In genomic region chr15:50209804-50210203, GRCh38 we compare ENCODE assay signal across 15 cellular contexts. TPM values are rescaled to one million over a fixed set of nuclear protein-coding genes. Genes with fewer than 3 reads are reported as not detected.
DNase-seq lines count a peak whose midpoint lies in the region; ATAC-seq and TF ChIP-seq lines count a peak whose summit lies in the region.
"Had no signal": no experiment of that assay in that cellular context is flagged by ENCODE, and none has a peak within 500 bp of the region (broad histone marks: within the 10 kb centered on the region; RNA-seq: fewer than 3 reads in every experiment).

No MANE protein-coding gene starts in this region.

- H3K4ac ChIP-seq in trophoblast cell (ENCODE audit: low read depth, low read length) = no peak overlapping the region

- ATAC-seq in WTC11 (no peak), HG03025 (IDR thresholded peaks at IDR 0.05; ENCODE audit: low FRiP score, unreplicated experiment) (no peak), HG02623 (IDR thresholded peaks at IDR 0.05; ENCODE audit: unreplicated experiment) (no peak)

- peak overlapping the region; percentile 85 for H4K91ac ChIP-seq in trophoblast cell (ENCODE audit: low read depth, low read length)

- H3K4me1 Mint-ChIP-seq in WTC11 = peaks cover 8% of the 10 kb centered on the region; the same call in 1 of the 2 replicates
- H3K4me1 Mint-ChIP-seq: CD4-positive, alpha-beta memory T cell had no signal

- no peak overlapping the region for H3K4me2 ChIP-seq in trophoblast cell (ENCODE audit: low read length)

- H3K9me3 ChIP-seq in esophagus squamous epithelium (peaks cover 0 to 9% (median 9%) of the 10 kb centered on the region in 3 donors), trophoblast cell (ENCODE audit: insufficient read depth, low read depth, low read length) (no peaks in the 10 kb centered on the region)
- H3K9me3 ChIP-seq: BE2C, SJSA1 had no signal

- H3K4me1 ChIP-seq in esophagus squamous epithelium = peaks cover 4 to 20% (median 13%) of the 10 kb centered on the region in 3 donors
- H3K4me1 ChIP-seq in trophoblast cell (ENCODE audit: control insufficient read depth in 1 of 2, insufficient read depth in 2 of 2, low read length in 2 of 2) = peaks cover 13 to 14% of the 10 kb centered on the region in 2 experiments
- H3K4me1 ChIP-seq: BE2C, SJSA1 had no signal

- H3K79me2 ChIP-seq in trophoblast cell (ENCODE audit: control insufficient read depth, insufficient read depth, low read length, poor library complexity) = peaks cover 2% of the 10 kb centered on the region

- H3K79me1 ChIP-seq in trophoblast cell (ENCODE audit: low read length) = peaks cover 8% of the 10 kb centered on the region

- no peak overlapping the region for H3K4me3 Mint-ChIP-seq in WTC11
- H3K4me3 Mint-ChIP-seq: CD4-positive, alpha-beta memory T cell had no signal

- no peak overlapping the region for H3K23ac ChIP-seq in trophoblast cell (ENCODE audit: low read length)

- WGBS in esophagus squamous epithelium, 2 donors = 55 to 58% methylated on average over 4 of the region's 4 CpGs
- no CpG with 5 or more reads among the region's 4 CpGs for WGBS in trophoblast cell (ENCODE audit: extremely low coverage, insufficient coverage, insufficient read length)

- H3K27ac ChIP-seq in esophagus squamous epithelium (peak overlapping the region in 3 of 4 donors; percentile 65 to 71 (median 69)), trophoblast cell (ENCODE audit: low read depth, low read length) (peak overlapping the region; percentile 60), dorsolateral prefrontal cortex (no peak overlapping the region)
- H3K27ac ChIP-seq: SJSA1 had no signal

- H3K27me3 Mint-ChIP-seq in WTC11 (ENCODE audit: low read depth) = no peaks in the 10 kb centered on the region

- H3K4me3 ChIP-seq in esophagus squamous epithelium (no peak overlapping the region), trophoblast cell (ENCODE audit: low read depth, low read length) (no peak overlapping the region), dorsolateral prefrontal cortex (no peak overlapping the region)
- H3K4me3 ChIP-seq: SJSA1 had no signal

- CTCF ChIA-PET in WTC11 (lab: Charles Lee) = interaction anchor here (0.9 kb wide), 1 partner anchor 82 kb away, joined by 3 read pairs; no protein-coding TSS in a partner anchor

- TF ChIP-seq CTCF in WTC11 (IDR thresholded peaks at IDR 0.05) (no peak), esophagus squamous epithelium (IDR thresholded peaks at IDR 0.05) (no peak), dorsolateral prefrontal cortex (IDR thresholded peaks at IDR 0.05 in 54 of 56, conservative IDR thresholded peaks at IDR 0.05 in 2 of 56; ENCODE audit: low read depth in 1 of 56, partially characterized antibody in 56 of 56) (no peak)

- no peak for TF ChIP-seq POLR2A in esophagus squamous epithelium (IDR thresholded peaks at IDR 0.05)

- peaks cover 18% of the 10 kb centered on the region for H3K36me3 Mint-ChIP-seq in WTC11

- no peak overlapping the region for H3K14ac ChIP-seq in trophoblast cell (ENCODE audit: low read length)

- DNase-seq in HT-29 (ENCODE audit: low spot score) = peak; percentile 13
- DNase-seq in WTC11 (ENCODE audit: low spot score) = no peak
- DNase-seq in esophagus squamous epithelium (lab: John Stamatoyannopoulos, UW) = no peak
- DNase-seq in trophoblast cell = no peak
- DNase-seq in dorsolateral prefrontal cortex = no peak
- DNase-seq: BE2C; CD4-positive, alpha-beta memory T cell; NCI-H1417; NCI-H1930; NCI-H2171 treated with DMSO at 0.1 percent for 48 hours; NCI-H510A had no signal

- peak overlapping the region; percentile 82 for H2BK5ac ChIP-seq in trophoblast cell (ENCODE audit: low read depth, low read length, poor library complexity)

- POLR2A ChIA-PET in WTC11 (lab: Charles Lee) = no interaction called here

- no peak overlapping the region for H2AFZ ChIP-seq in trophoblast cell (ENCODE audit: insufficient read depth, low read length, poor library complexity)

- peak overlapping the region; percentile 77 for H2BK120ac ChIP-seq in trophoblast cell (ENCODE audit: insufficient read depth, low read length, poor library complexity)

- no peak overlapping the region for H3K9ac ChIP-seq in trophoblast cell (ENCODE audit: low read length)

- peak overlapping the region; percentile 65 for H4K8ac ChIP-seq in trophoblast cell (ENCODE audit: low read depth, low read length)

- H2BK12ac ChIP-seq in trophoblast cell (ENCODE audit: low read length) = peak overlapping the region; percentile 56

- H3K27me3 ChIP-seq in esophagus squamous epithelium (no peaks in the 10 kb centered on the region), trophoblast cell (ENCODE audit: insufficient read depth, low read length) (no peaks in the 10 kb centered on the region), dorsolateral prefrontal cortex (peaks cover 0 to 3% (median 0%) of the 10 kb centered on the region in 45 donors)
- H3K27me3 ChIP-seq: SJSA1 had no signal

- intact Hi-C loops in esophagus squamous epithelium (cut with DNase I) = no loop called here
- intact Hi-C loops in dorsolateral prefrontal cortex (cut with DNase I) = no loop called here

- no peak overlapping the region for H3K18ac ChIP-seq in trophoblast cell (ENCODE audit: low read length)

- H3K36me3 ChIP-seq in esophagus squamous epithelium (no peaks in the 10 kb centered on the region), trophoblast cell (ENCODE audit: control insufficient read depth in 1 of 2, insufficient read depth in 2 of 2, low read length in 2 of 2) (no peaks in the 10 kb centered on the region)
- H3K36me3 ChIP-seq: BE2C, SJSA1 had no signal

- H2AK5ac ChIP-seq in trophoblast cell (ENCODE audit: low read length) = no peak overlapping the region

- no peak overlapping the region for H4K12ac ChIP-seq in trophoblast cell (ENCODE audit: low read depth, low read length)

- peaks cover 29% of the 10 kb centered on the region for H3K9me3 Mint-ChIP-seq in WTC11

- H3K27ac Mint-ChIP-seq in WTC11 = no peak overlapping the region; the same call in 1 of the 2 replicates
- H3K27ac Mint-ChIP-seq: CD4-positive, alpha-beta memory T cell had no signal

TF ChIP-seq in WTC11, 78 proteins besides CTCF, POLR2A, EP300 and RAD21:
- TF ChIP-seq ZBTB21 (CRISPR knock-in tag; IDR thresholded peaks at IDR 0.05; ENCODE audit: borderline replicate concordance) (no peak), PRDM15 (CRISPR knock-in tag; IDR thresholded peaks at IDR 0.05) (peak; percentile 63)
TF ChIP-seq in WTC11: peak in this region for 1.

RNA-seq across cellular contexts. Expression of gene SLC27A2, which starts 27.8 kb away (rescaled TPM):
- 44.5 and 56.0 TPM in 2 replicates for total RNA-seq in HT-29 (2014; rRNA removed; shearing (Covaris generic))
- 3.0 to 5.7 TPM (median 5.6 TPM) in 3 replicates for total RNA-seq in WTC11 (2021)
- 1 to 10 TPM; 2.2 to 9.4 (median 3.8) TPM for total RNA-seq in esophagus squamous epithelium
- polyA plus RNA-seq in trophoblast cell (2013) = 36.3 and 37.0 TPM in 2 replicates
- 1 to 10 TPM in 115 of 120 experiments, under 1 TPM in 5; 0.56 to 5.9 (median 2.9) TPM for total RNA-seq in dorsolateral prefrontal cortex
- total RNA-seq: RPMI7951 had no signal

RNA-seq across cellular contexts. Expression of gene HDC, which starts 55.7 kb away (rescaled TPM):
- total RNA-seq in HT-29 (2014; rRNA removed; shearing (Covaris generic)) = not detected in 2 replicates
- total RNA-seq in WTC11 (2021) (not detected in 3 replicates), esophagus squamous epithelium (1 to 10 TPM in 1 of 4 donors, under 1 TPM in 1, not detected in 2; 0.26 to 4.4 TPM), dorsolateral prefrontal cortex (1 to 10 TPM in 3 of 120 experiments, under 1 TPM in 39, not detected in 78; 0.16 to 1.7 (median 0.39) TPM)
- 0.03 TPM in 1 of 2 replicates, not detected in the other for polyA plus RNA-seq in trophoblast cell (2013)
- total RNA-seq: CD4-positive, alpha-beta memory T cell; RPMI7951; SJSA1 had no signal

Comparison
In these comparisons a context has a peak if more than half of its experiments do, and no peak if none do; other contexts are left out.
1. H3K27ac ChIP-seq: peak in esophagus squamous epithelium (3 of 4) and trophoblast cell (single experiment); none in dorsolateral prefrontal cortex (0 of 59).